8 cellular contexts compared by ENCODE assay signal in the genomic region with DNA sequence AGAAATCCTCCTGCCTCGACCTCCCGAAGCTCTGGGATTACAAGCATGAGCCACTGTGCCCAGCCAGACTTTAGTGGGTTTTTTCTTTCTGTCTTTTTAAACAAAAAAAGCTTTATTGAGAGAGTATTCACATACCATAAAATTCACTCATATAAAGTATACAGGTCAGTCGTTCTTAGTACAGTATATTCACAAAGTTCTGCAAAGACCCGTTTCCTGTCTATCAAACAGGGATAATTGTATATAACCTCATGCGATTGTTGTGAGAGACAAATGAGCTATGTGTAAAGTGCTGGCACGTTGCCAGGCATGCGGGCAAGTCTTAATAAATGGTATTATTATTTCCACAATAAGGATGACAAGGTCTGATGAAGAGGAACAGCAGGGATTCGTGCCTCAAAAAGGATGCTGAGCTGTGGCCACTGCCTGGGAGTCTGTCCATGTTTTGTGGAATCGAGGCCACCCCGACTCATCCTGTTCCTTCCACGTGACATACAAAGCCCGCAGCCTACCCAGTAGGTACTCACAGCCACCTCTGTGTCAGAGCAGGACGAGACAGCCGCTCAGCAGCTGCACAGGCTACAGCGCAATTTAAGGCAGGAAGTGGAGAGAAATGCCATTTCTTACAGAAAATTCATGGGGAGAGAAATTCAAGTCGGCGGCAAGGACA. TPM values are rescaled to one million over a fixed set of nuclear protein-coding genes. Genes with fewer than 3 reads are reported as not detected.
DNase-seq lines count a peak whose midpoint lies in the region; ATAC-seq and TF ChIP-seq lines count a peak whose summit lies in the region.

No MANE protein-coding gene starts in this region.

- no peaks in the 10 kb centered on the region for H3K9me3 Mint-ChIP-seq in MCF 10A (ENCODE audit: unreplicated experiment)

- no peaks in the 10 kb centered on the region for H3K4me1 Mint-ChIP-seq in MCF 10A (ENCODE audit: insufficient read depth, unreplicated experiment)

- no peak for TF ChIP-seq CTCF in MCF 10A (IDR thresholded peaks at IDR 0.05; ENCODE audit: unreplicated experiment)
- no peak for TF ChIP-seq CTCF in breast epithelium (IDR thresholded peaks at IDR 0.05)
- no peak for TF ChIP-seq CTCF in astrocyte of the spinal cord (IDR thresholded peaks at IDR 0.05; ENCODE audit: low read depth, low read length)

- no peaks in the 10 kb centered on the region for H3K36me3 ChIP-seq in breast epithelium

- no peaks in the 10 kb centered on the region for H3K9me3 ChIP-seq in breast epithelium

- H3K4me3 Mint-ChIP-seq in MCF 10A (ENCODE audit: unreplicated experiment): peak overlapping the region; percentile 15

- peaks cover 10% of the 10 kb centered on the region for H3K27me3 Mint-ChIP-seq in MCF 10A (ENCODE audit: insufficient read depth, unreplicated experiment)

- TF ChIP-seq POLR2A in breast epithelium (IDR thresholded peaks at IDR 0.05): no peak

- in situ Hi-C loops in astrocyte of the spinal cord (cut with HindIII; ENCODE audit: low sequenced_read_pairs): no loop called here

- DNase-seq in MCF 10A (ENCODE audit: unreplicated experiment): peak; percentile 40
- no peak for DNase-seq in breast epithelium (ENCODE audit: low spot score in 2 of 2)
- DNase-seq in astrocyte of the spinal cord (ENCODE audit: low read depth, low spot score): peak; percentile 34
- peak in 2 of 3 experiments; percentile 17 to 40 for DNase-seq in stimulated activated CD4-positive, alpha-beta T cell treated with anti-CD3 and anti-CD28 coated beads, TNF-alpha, amount 100 ng/mL, for 24 hours (ENCODE audit: low read depth in 3 of 3)
- DNase-seq in OCI-M1 (lab: John Stamatoyannopoulos, UW): no peak

- H3K27me3 ChIP-seq in breast epithelium: no peaks in the 10 kb centered on the region

- intact Hi-C loops in MCF 10A (cut with micrococcal nuclease): no loop called here
- intact Hi-C loops in breast epithelium (cut with DNase I; ENCODE audit: low total_unique reads): no loop called here

- no peaks in the 10 kb centered on the region for H3K36me3 Mint-ChIP-seq in MCF 10A (ENCODE audit: insufficient read depth, unreplicated experiment)

- CTCF ChIA-PET in MCF 10A (lab: Yijun Ruan, JAX): interaction anchor here (0.6 to 0.7 kb wide), 2 partner anchors 10 to 82 kb away, joined by 3 read pairs; no protein-coding TSS in a partner anchor

- H3K27ac ChIP-seq in breast epithelium: no peak overlapping the region

- H3K27ac Mint-ChIP-seq in MCF 10A (ENCODE audit: low read depth, unreplicated experiment): no peak overlapping the region

- POLR2A ChIA-PET in MCF 10A (lab: Yijun Ruan, JAX): interaction anchor here (0.6 kb wide), 1 partner anchor 443 kb away, joined by 3 read pairs; no protein-coding TSS in a partner anchor

- no peak overlapping the region for H3K4me3 ChIP-seq in breast epithelium
- H3K4me3 ChIP-seq in astrocyte of the spinal cord (ENCODE audit: low read depth, low read length): peak overlapping the region; percentile 10

- H3K4me1 ChIP-seq in breast epithelium: no peaks in the 10 kb centered on the region

- BruUV-seq in MCF 10A (replicated peaks; lab: Mats Ljungman, UMichigan): no TSS peak

- peak; percentile 81 for ATAC-seq in SK-N-SH treated with all-trans-retinoic acid at 6 μM for 48 hours
- ATAC-seq in GM19324 (IDR thresholded peaks at IDR 0.05; ENCODE audit: low FRiP score, unreplicated experiment): no peak
- no peak for ATAC-seq in HG02759 (IDR thresholded peaks at IDR 0.05; ENCODE audit: unreplicated experiment)

TF ChIP-seq in SK-N-SH treated with all-trans-retinoic acid at 6 μM for 48 hours, 23 proteins besides CTCF, POLR2A, EP300 and RAD21:
- TF ChIP-seq OSR1 (CRISPR knock-in tag; IDR thresholded peaks at IDR 0.05) (no peak), ZFP30 (CRISPR knock-in tag; IDR thresholded peaks at IDR 0.05) (no peak), ZNF70 (CRISPR knock-in tag; IDR thresholded peaks at IDR 0.05) (no peak), ARNTL (CRISPR knock-in tag; IDR thresholded peaks at IDR 0.05; ENCODE audit: borderline replicate concordance, low read depth) (no peak), ESRRG (CRISPR knock-in tag; IDR thresholded peaks at IDR 0.05) (no peak), PPARA (CRISPR knock-in tag; IDR thresholded peaks at IDR 0.05; ENCODE audit: borderline replicate concordance) (no peak), ZC3H10 (CRISPR knock-in tag; IDR thresholded peaks at IDR 0.05) (no peak), ZFP3 (CRISPR knock-in tag; IDR thresholded peaks at IDR 0.05) (no peak), GLIS3 (CRISPR knock-in tag; IDR thresholded peaks at IDR 0.05) (no peak), ZNF565 (CRISPR knock-in tag; conservative IDR thresholded peaks at IDR 0.05; ENCODE audit: low read depth) (no peak)
- TF ChIP-seq, protein P1, sequence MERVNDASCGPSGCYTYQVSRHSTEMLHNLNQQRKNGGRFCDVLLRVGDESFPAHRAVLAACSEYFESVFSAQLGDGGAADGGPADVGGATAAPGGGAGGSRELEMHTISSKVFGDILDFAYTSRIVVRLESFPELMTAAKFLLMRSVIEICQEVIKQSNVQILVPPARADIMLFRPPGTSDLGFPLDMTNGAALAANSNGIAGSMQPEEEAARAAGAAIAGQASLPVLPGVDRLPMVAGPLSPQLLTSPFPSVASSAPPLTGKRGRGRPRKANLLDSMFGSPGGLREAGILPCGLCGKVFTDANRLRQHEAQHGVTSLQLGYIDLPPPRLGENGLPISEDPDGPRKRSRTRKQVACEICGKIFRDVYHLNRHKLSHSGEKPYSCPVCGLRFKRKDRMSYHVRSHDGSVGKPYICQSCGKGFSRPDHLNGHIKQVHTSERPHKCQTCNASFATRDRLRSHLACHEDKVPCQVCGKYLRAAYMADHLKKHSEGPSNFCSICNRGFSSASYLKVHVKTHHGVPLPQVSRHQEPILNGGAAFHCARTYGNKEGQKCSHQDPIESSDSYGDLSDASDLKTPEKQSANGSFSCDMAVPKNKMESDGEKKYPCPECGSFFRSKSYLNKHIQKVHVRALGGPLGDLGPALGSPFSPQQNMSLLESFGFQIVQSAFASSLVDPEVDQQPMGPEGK (CRISPR knock-in tag; IDR thresholded peaks at IDR 0.05; ENCODE audit: borderline replicate concordance): no peak
- TF ChIP-seq, protein P2, sequence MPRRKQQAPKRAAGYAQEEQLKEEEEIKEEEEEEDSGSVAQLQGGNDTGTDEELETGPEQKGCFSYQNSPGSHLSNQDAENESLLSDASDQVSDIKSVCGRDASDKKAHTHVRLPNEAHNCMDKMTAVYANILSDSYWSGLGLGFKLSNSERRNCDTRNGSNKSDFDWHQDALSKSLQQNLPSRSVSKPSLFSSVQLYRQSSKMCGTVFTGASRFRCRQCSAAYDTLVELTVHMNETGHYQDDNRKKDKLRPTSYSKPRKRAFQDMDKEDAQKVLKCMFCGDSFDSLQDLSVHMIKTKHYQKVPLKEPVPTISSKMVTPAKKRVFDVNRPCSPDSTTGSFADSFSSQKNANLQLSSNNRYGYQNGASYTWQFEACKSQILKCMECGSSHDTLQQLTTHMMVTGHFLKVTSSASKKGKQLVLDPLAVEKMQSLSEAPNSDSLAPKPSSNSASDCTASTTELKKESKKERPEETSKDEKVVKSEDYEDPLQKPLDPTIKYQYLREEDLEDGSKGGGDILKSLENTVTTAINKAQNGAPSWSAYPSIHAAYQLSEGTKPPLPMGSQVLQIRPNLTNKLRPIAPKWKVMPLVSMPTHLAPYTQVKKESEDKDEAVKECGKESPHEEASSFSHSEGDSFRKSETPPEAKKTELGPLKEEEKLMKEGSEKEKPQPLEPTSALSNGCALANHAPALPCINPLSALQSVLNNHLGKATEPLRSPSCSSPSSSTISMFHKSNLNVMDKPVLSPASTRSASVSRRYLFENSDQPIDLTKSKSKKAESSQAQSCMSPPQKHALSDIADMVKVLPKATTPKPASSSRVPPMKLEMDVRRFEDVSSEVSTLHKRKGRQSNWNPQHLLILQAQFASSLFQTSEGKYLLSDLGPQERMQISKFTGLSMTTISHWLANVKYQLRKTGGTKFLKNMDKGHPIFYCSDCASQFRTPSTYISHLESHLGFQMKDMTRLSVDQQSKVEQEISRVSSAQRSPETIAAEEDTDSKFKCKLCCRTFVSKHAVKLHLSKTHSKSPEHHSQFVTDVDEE (CRISPR knock-in tag; IDR thresholded peaks at IDR 0.05): no peak
- TF ChIP-seq, protein P3, sequence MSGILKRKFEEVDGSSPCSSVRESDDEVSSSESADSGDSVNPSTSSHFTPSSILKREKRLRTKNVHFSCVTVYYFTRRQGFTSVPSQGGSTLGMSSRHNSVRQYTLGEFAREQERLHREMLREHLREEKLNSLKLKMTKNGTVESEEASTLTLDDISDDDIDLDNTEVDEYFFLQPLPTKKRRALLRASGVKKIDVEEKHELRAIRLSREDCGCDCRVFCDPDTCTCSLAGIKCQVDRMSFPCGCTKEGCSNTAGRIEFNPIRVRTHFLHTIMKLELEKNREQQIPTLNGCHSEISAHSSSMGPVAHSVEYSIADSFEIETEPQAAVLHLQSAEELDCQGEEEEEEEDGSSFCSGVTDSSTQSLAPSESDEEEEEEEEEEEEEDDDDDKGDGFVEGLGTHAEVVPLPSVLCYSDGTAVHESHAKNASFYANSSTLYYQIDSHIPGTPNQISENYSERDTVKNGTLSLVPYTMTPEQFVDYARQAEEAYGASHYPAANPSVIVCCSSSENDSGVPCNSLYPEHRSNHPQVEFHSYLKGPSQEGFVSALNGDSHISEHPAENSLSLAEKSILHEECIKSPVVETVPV (CRISPR knock-in tag; IDR thresholded peaks at IDR 0.05): no peak
TF ChIP-seq in SK-N-SH treated with all-trans-retinoic acid at 6 μM for 48 hours: peak in this region for 0.

RNA-seq across cellular contexts. Expression of a gene that starts 51.7 kb away (rescaled TPM):
- total RNA-seq in MCF 10A (2022) (12.4 and 17.1 TPM in 2 replicates), breast epithelium (not detected)

RNA-seq across cellular contexts. Expression of a gene that starts 57.5 kb away (rescaled TPM):
- 18.4 and 21.4 TPM in 2 replicates for total RNA-seq in MCF 10A (2022)
- 10 to 100 TPM; 24.5 to 29.2 (median 27.2) TPM for total RNA-seq in breast epithelium

Comparison
In these comparisons a context has a peak if more than half of its experiments do, and no peak if none do; other contexts are left out.
1. DNase-seq: peak in MCF 10A (single experiment), astrocyte of the spinal cord (single experiment) and stimulated activated CD4-positive, alpha-beta T cell treated with anti-CD3 and anti-CD28 coated beads, TNF-alpha, amount 100 ng/mL, for 24 hours (2 of 3); none in breast epithelium (0 of 2) and OCI-M1 (single experiment).
2. RNA of a gene that starts 51.7 kb away (total RNA-seq): 12.4 to 17.1 TPM in MCF 10A; not detected in breast epithelium; every median in the first group is over 10 times any median in the second.